ENCODE assay signal across 8 cellular contexts in genomic region chr12:15584366-15585041, GRCh38.
DNase-seq lines count a peak whose midpoint lies in the region; ATAC-seq and TF ChIP-seq lines count a peak whose summit lies in the region.

No MANE protein-coding gene starts in this region.

- H3K27ac ChIP-seq in suprapubic skin, result no peak overlapping the region

- no peaks in the 10 kb centered on the region for H3K4me1 ChIP-seq in suprapubic skin

- POLR2A ChIA-PET in T-cell (lab: Charles Lee), result interaction anchor here (0.6 to 0.7 kb wide), 3 partner anchors 40 to 52 kb away, joined by 3 to 4 read pairs (median 3); no protein-coding TSS in a partner anchor

- peak; percentile 86 for TF ChIP-seq CTCF in AG10803 (conservative IDR thresholded peaks at IDR 0.05; ENCODE audit: low read length)
- TF ChIP-seq CTCF in GM12872 (IDR thresholded peaks at IDR 0.05; ENCODE audit: insufficient read depth, low read depth, low read length), result peak; percentile 65
- TF ChIP-seq CTCF in LNCaP clone FGC (IDR thresholded peaks at IDR 0.05; ENCODE audit: control insufficient read depth, extremely low read depth, insufficient read depth), result peak; percentile 68
- peak; percentile 71 for TF ChIP-seq CTCF in progenitor cell of endocrine pancreas (IDR thresholded peaks at IDR 0.05; ENCODE audit: unreplicated experiment)
- TF ChIP-seq CTCF in suprapubic skin (IDR thresholded peaks at IDR 0.05), result peak in 1 of 2 donors; percentile 38

- H3K36me3 Mint-ChIP-seq in T-cell (peaks cover 23% of the 10 kb centered on the region), progenitor cell of endocrine pancreas (ENCODE audit: insufficient read depth) (peaks cover 2% of the 10 kb centered on the region)

- CTCF ChIA-PET in T-cell (lab: Charles Lee), result interaction anchor here (0.5 to 10.5 kb wide), 54 partner anchors 10 to 861 kb away, joined by 3 to 211 read pairs (median 4); partner anchors contain the start of genes DERA (in 1 of the 2) and RERG (in 1 of the 2)

- H3K9me3 Mint-ChIP-seq in T-cell (no peaks in the 10 kb centered on the region), progenitor cell of endocrine pancreas (ENCODE audit: low read depth) (peaks cover 17% of the 10 kb centered on the region)

- WGBS in suprapubic skin, result 28% methylated on average over 3 of the region's 3 CpGs

- no peaks in the 10 kb centered on the region for H3K36me3 ChIP-seq in suprapubic skin

- H3K27me3 Mint-ChIP-seq in T-cell, result no peaks in the 10 kb centered on the region
- H3K27me3 Mint-ChIP-seq in progenitor cell of endocrine pancreas, result peaks cover 13% of the 10 kb centered on the region

- H3K4me3 Mint-ChIP-seq in T-cell (no peak overlapping the region), progenitor cell of endocrine pancreas (ENCODE audit: low read depth) (no peak overlapping the region)

- H3K9me3 ChIP-seq in suprapubic skin, result no peaks in the 10 kb centered on the region

- TF ChIP-seq POLR2A in suprapubic skin (IDR thresholded peaks at IDR 0.05), result no peak

- DNase-seq in AG10803 (ENCODE audit: low read depth) (peak; percentile 86), LNCaP clone FGC (ENCODE audit: low read depth) (no peak), T-cell (peak in 20 of 34 experiments; percentile 8 to 48 (median 25)), fibroblast of peridontal ligament (ENCODE audit: extremely low read depth) (peak; percentile 88), progenitor cell of endocrine pancreas (ENCODE audit: low spot score, unreplicated experiment) (no peak), suprapubic skin (ENCODE audit: low spot score in 2 of 2) (no peak)
- no peak for DNase-seq in effector CD8-positive, alpha-beta T cell (lab: John Stamatoyannopoulos, UW)

- TF ChIP-seq EP300 in suprapubic skin (IDR thresholded peaks at IDR 0.05), result no peak

- H3K27me3 ChIP-seq in suprapubic skin, result no peaks in the 10 kb centered on the region

- peak; percentile 50 to 66 (median 55) for ATAC-seq in T-cell (replicated peaks in 1 of 4)

- H3K4me1 Mint-ChIP-seq in T-cell (peaks cover 12 to 18% (median 14%) of the 10 kb centered on the region in 3 donors), progenitor cell of endocrine pancreas (ENCODE audit: low read depth) (no peaks in the 10 kb centered on the region)

- H3K4me3 ChIP-seq in AG10803 (ENCODE audit: low read length) (no peak overlapping the region), LNCaP clone FGC (ENCODE audit: low read depth, low read length) (no peak overlapping the region), suprapubic skin (no peak overlapping the region)

- H3K27ac Mint-ChIP-seq in T-cell (peak overlapping the region in 1 of 2 donors; percentile 28), progenitor cell of endocrine pancreas (no peak overlapping the region)

Comparison
In these comparisons a context has a peak if more than half of its experiments do, and no peak if none do; other contexts are left out.
1. DNase-seq: peak in AG10803 (single experiment), T-cell (20 of 34) and fibroblast of peridontal ligament (single experiment); none in LNCaP clone FGC (single experiment), progenitor cell of endocrine pancreas (single experiment), effector CD8-positive, alpha-beta T cell (single experiment) and suprapubic skin (0 of 2).